Comparison of ENCODE assay signal across 1 cellular context in the genomic region with DNA sequence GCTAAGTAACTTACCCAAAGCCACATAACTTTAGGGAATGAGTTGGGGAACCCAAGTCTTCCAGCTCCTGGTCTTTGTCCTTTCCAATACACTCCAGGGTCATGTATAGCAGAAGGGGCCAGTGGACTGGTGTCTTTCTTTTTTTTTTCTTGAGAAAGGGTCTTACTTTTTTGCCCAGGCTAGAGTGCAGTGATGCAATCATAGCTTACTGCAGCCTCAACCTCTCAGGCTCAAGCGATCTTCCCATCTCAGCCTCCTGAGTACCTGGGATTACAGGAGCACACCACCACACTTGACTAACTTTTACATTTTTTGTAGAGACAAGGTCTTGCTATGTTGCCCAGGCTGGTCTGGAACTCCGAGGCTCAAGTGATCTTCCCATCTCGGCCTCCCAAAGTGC.
A peak's percentile ranks its signal among the peaks of the same experiment; 100 is the strongest.
TF ChIP-seq lines count a peak whose summit lies in the region.

No MANE protein-coding gene starts in this region.

TF ChIP-seq in K562, 482 proteins besides CTCF, POLR2A, EP300 and RAD21 (continued from another document):
- TF ChIP-seq, protein P1, sequence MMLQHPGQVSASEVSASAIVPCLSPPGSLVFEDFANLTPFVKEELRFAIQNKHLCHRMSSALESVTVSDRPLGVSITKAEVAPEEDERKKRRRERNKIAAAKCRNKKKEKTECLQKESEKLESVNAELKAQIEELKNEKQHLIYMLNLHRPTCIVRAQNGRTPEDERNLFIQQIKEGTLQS (IDR thresholded peaks at IDR 0.05): peak; percentile 59; the same call in 1 of the 2 replicates
- TF ChIP-seq, protein P1 (CRISPR knock-in tag; conservative IDR thresholded peaks at IDR 0.05): no peak
- TF ChIP-seq ZNF444 (CRISPR knock-in tag; IDR thresholded peaks at IDR 0.05) (no peak), ARID1B (IDR thresholded peaks at IDR 0.05) (no peak), SIX5 (IDR thresholded peaks at IDR 0.05; ENCODE audit: borderline replicate concordance in 1 of 2, insufficient read depth in 1 of 2, low read depth in 1 of 2, low read length in 2 of 2) (no peak), ZNF589 (CRISPR knock-in tag; IDR thresholded peaks at IDR 0.05; ENCODE audit: low read depth) (peak; percentile 47; the same call in 1 of the 2 replicates), CEBPG (CRISPR knock-in tag; IDR thresholded peaks at IDR 0.05) (0 out of 2 replicates have a peak, but pooled peaks have one; percentile 47), CEBPG (tag; conservative IDR thresholded peaks at IDR 0.05 in 1 of 2, IDR thresholded peaks at IDR 0.05 in 1 of 2) (peak in 1 of 2 experiments; percentile 53; a peak in 2 of 4 replicates), NR4A1 (CRISPR knock-in tag; IDR thresholded peaks at IDR 0.05) (no peak), NR4A1 (tag; IDR thresholded peaks at IDR 0.05) (no peak), CEBPB (tag; IDR thresholded peaks at IDR 0.05) (peak; percentile 62; the same call in 1 of the 2 replicates)
